In genomic region chr1:15229569-15230170, GRCh38 we compare ENCODE assay signal across 20 cellular contexts. TPM values are rescaled to one million over a fixed set of nuclear protein-coding genes. Genes with fewer than 3 reads are reported as not detected.
DNase-seq lines count a peak whose midpoint lies in the region; ATAC-seq and TF ChIP-seq lines count a peak whose summit lies in the region.
"Had no signal": no experiment of that assay in that cellular context is flagged by ENCODE, and none has a peak within 500 bp of the region (broad histone marks: within the 10 kb centered on the region; RNA-seq: fewer than 3 reads in every experiment).

No MANE protein-coding gene starts in this region.

- H3K4me1 Mint-ChIP-seq in CD4-positive, alpha-beta T cell (ENCODE audit: low read depth), result no peaks in the 10 kb centered on the region

- H3K14ac ChIP-seq in trophoblast cell (ENCODE audit: low read length), result no peak overlapping the region

- H3K27me3 Mint-ChIP-seq in CD4-positive, alpha-beta T cell, result peaks cover 6% of the 10 kb centered on the region
- H3K27me3 Mint-ChIP-seq: CD8-positive, alpha-beta memory T cell had no signal

- H3K4me1 ChIP-seq in BLaER1 treated with 17β-estradiol and CSF1 and Interleukin-3, amounts not matched to agents 10 nM and 100 nM, result peaks cover 27 to 66% (median 56%) of the 10 kb centered on the region in 10 experiments
- peaks cover 12 to 15% of the 10 kb centered on the region in 2 experiments for H3K4me1 ChIP-seq in trophoblast cell (ENCODE audit: control insufficient read depth in 1 of 2, insufficient read depth in 2 of 2, low read length in 2 of 2)
- H3K4me1 ChIP-seq in tibial artery, result peaks cover 0 to 8% (median 0%) of the 10 kb centered on the region in 4 donors

- no peak overlapping the region for H2BK12ac ChIP-seq in trophoblast cell (ENCODE audit: low read length)

- H3K27ac ChIP-seq in BLaER1 treated with 17β-estradiol and CSF1 and Interleukin-3, amounts not matched to agents 10 nM and 100 nM, result 0 out of 22 replicates have a peak overlapping the region, but pooled peaks of 1 of the 11 experiments have one; percentile 1
- H3K27ac ChIP-seq in trophoblast cell (ENCODE audit: low read depth, low read length), result no peak overlapping the region
- no peak overlapping the region for H3K27ac ChIP-seq in WERI-Rb-1
- no peak overlapping the region for H3K27ac ChIP-seq in CD4-positive, alpha-beta T cell (ENCODE audit: low read depth, low read length)
- no peak overlapping the region for H3K27ac ChIP-seq in tibial artery

- H3K9ac ChIP-seq in BLaER1 treated with 17β-estradiol and CSF1 and Interleukin-3, amounts not matched to agents 10 nM and 100 nM, result no peak overlapping the region
- peak overlapping the region; percentile 24 for H3K9ac ChIP-seq in trophoblast cell (ENCODE audit: low read length)

- H2AK5ac ChIP-seq in trophoblast cell (ENCODE audit: low read length), result no peak overlapping the region

- H4K91ac ChIP-seq in trophoblast cell (ENCODE audit: low read depth, low read length), result no peak overlapping the region

- H3K27me3 ChIP-seq in BLaER1 treated with 17β-estradiol and CSF1 and Interleukin-3, amounts not matched to agents 10 nM and 100 nM, result no peaks in the 10 kb centered on the region
- H3K27me3 ChIP-seq in trophoblast cell (ENCODE audit: insufficient read depth, low read length) (no peaks in the 10 kb centered on the region), WERI-Rb-1 (ENCODE audit: insufficient read depth, low read depth, severe bottlenecking) (no peaks in the 10 kb centered on the region), tibial artery (no peaks in the 10 kb centered on the region)
- H3K27me3 ChIP-seq in CD4-positive, alpha-beta T cell (ENCODE audit: control insufficient read depth, insufficient read depth, low read length), result no peaks in the 10 kb centered on the region
- H3K27me3 ChIP-seq: BE2C, MG63 had no signal

- H2AFZ ChIP-seq in trophoblast cell (ENCODE audit: insufficient read depth, low read length, poor library complexity), result no peak overlapping the region

- no peak overlapping the region for H3K4ac ChIP-seq in trophoblast cell (ENCODE audit: low read depth, low read length)

- CTCF ChIA-PET in CD4-positive, alpha-beta T cell (lab: Charles Lee), result interaction anchor here (0.7 kb wide), 1 partner anchor 990 kb away, joined by 3 read pairs; no protein-coding TSS in a partner anchor

- no peak overlapping the region for H2BK120ac ChIP-seq in trophoblast cell (ENCODE audit: insufficient read depth, low read length, poor library complexity)

- no peak overlapping the region for H4K8ac ChIP-seq in trophoblast cell (ENCODE audit: low read depth, low read length)

- no peak overlapping the region for H3K23ac ChIP-seq in trophoblast cell (ENCODE audit: low read length)

- H3K4me2 ChIP-seq in BLaER1 treated with 17β-estradiol and CSF1 and Interleukin-3, amounts not matched to agents 10 nM and 100 nM, result peak overlapping the region in 7 of 11 experiments; percentile 3 to 52 (median 35); a peak in 12 of 22 replicates
- H3K4me2 ChIP-seq in trophoblast cell (ENCODE audit: low read length), result no peak overlapping the region

- no peaks in the 10 kb centered on the region for H3K36me3 ChIP-seq in BLaER1 treated with 17β-estradiol and CSF1 and Interleukin-3, amounts not matched to agents 10 nM and 100 nM
- H3K36me3 ChIP-seq in trophoblast cell (ENCODE audit: control insufficient read depth in 1 of 2, insufficient read depth in 2 of 2, low read length in 2 of 2), result no peaks in the 10 kb centered on the region
- no peaks in the 10 kb centered on the region for H3K36me3 ChIP-seq in WERI-Rb-1
- H3K36me3 ChIP-seq in tibial artery, result no peaks in the 10 kb centered on the region
- H3K36me3 ChIP-seq: BE2C, MG63 had no signal

- H3K27ac Mint-ChIP-seq in CD4-positive, alpha-beta T cell, result no peak overlapping the region
- H3K27ac Mint-ChIP-seq: CD8-positive, alpha-beta memory T cell; HFFc6 had no signal

- peak; percentile 63 for DNase-seq in HT-29 (ENCODE audit: low spot score)
- DNase-seq in trophoblast cell, result no peak
- no peak for DNase-seq in WERI-Rb-1
- no peak for DNase-seq in CD4-positive, alpha-beta T cell
- no peak for DNase-seq in tibial artery
- no peak for DNase-seq in HUDEP-2 (lab: John Stamatoyannopoulos, UW; ENCODE audit: unreplicated experiment in 76 of 76)
- DNase-seq: BE2C; CD8-positive, alpha-beta memory T cell; HFFc6; Karpas-422; MG63; NCI-H1048; NCI-H146; NCI-H2081 treated with DMSO at 0.1 percent for 48 hours; NK-92 treated with Interleukin-12 subunit alpha and Interleukin-12 subunit beta, amount 100 ng/mL, for 24 hours had no signal

- peaks cover 0 to 3% (median 0%) of the 10 kb centered on the region in 11 experiments; a peak in 6 of 22 replicates for H3K9me3 ChIP-seq in BLaER1 treated with 17β-estradiol and CSF1 and Interleukin-3, amounts not matched to agents 10 nM and 100 nM (replicated peaks in 1 of 11)
- H3K9me3 ChIP-seq in trophoblast cell (ENCODE audit: insufficient read depth, low read depth, low read length), result no peaks in the 10 kb centered on the region
- no peaks in the 10 kb centered on the region for H3K9me3 ChIP-seq in WERI-Rb-1 (ENCODE audit: severe bottlenecking)
- no peaks in the 10 kb centered on the region for H3K9me3 ChIP-seq in CD4-positive, alpha-beta T cell (ENCODE audit: control insufficient read depth, low read length)
- no peaks in the 10 kb centered on the region for H3K9me3 ChIP-seq in tibial artery
- H3K9me3 ChIP-seq: BE2C, MG63 had no signal

- no peaks in the 10 kb centered on the region for H3K79me2 ChIP-seq in trophoblast cell (ENCODE audit: control insufficient read depth, insufficient read depth, low read length, poor library complexity)

- H3K4me3 ChIP-seq in BLaER1 treated with 17β-estradiol and CSF1 and Interleukin-3, amounts not matched to agents 10 nM and 100 nM, result no peak overlapping the region
- H3K4me3 ChIP-seq in trophoblast cell (ENCODE audit: low read depth, low read length) (no peak overlapping the region), WERI-Rb-1 (ENCODE audit: low read depth, low read length) (no peak overlapping the region), tibial artery (no peak overlapping the region)
- H3K4me3 ChIP-seq: MG63 had no signal

- H3K9me3 Mint-ChIP-seq in CD4-positive, alpha-beta T cell, result no peaks in the 10 kb centered on the region
- H3K9me3 Mint-ChIP-seq: CD8-positive, alpha-beta memory T cell; HFFc6; IgD-negative memory B cell had no signal

- WGBS in trophoblast cell (ENCODE audit: extremely low coverage, insufficient coverage, insufficient read length), result no CpG with 5 or more reads among the region's 5 CpGs

- ATAC-seq in esophagus mucosa, result peak; percentile 68
- ATAC-seq in CD4-positive, alpha-beta T cell (ENCODE audit: poor library complexity), result no peak
- ATAC-seq: Right ventricle myocardium inferior, SK-N-SH treated with all-trans-retinoic acid at 6 μM for 48 hours had no signal

- intact Hi-C loops in CD4-positive, alpha-beta T cell (cut with DNase I, micrococcal nuclease), result no loop called here
- intact Hi-C loops in tibial artery (cut with DNase I; ENCODE audit: low total_unique reads), result no loop called here

- H3K36me3 Mint-ChIP-seq in CD4-positive, alpha-beta T cell (ENCODE audit: low read depth), result no peaks in the 10 kb centered on the region
- H3K36me3 Mint-ChIP-seq: CD8-positive, alpha-beta memory T cell; IgD-negative memory B cell had no signal

- POLR2A ChIA-PET in CD4-positive, alpha-beta T cell (lab: Charles Lee), result no interaction called here

- no peak overlapping the region for H2BK5ac ChIP-seq in trophoblast cell (ENCODE audit: low read depth, low read length, poor library complexity)

- no peak overlapping the region for H3K4me3 Mint-ChIP-seq in CD4-positive, alpha-beta T cell
- H3K4me3 Mint-ChIP-seq: CD8-positive, alpha-beta memory T cell; HFFc6; IgD-negative memory B cell had no signal

- TF ChIP-seq CTCF in WERI-Rb-1 (IDR thresholded peaks at IDR 0.05; ENCODE audit: low read depth, low read length) (no peak), tibial artery (IDR thresholded peaks at IDR 0.05) (no peak)
- TF ChIP-seq CTCF in CD4-positive, alpha-beta T cell (IDR thresholded peaks at IDR 0.05), result no peak

- H4K12ac ChIP-seq in trophoblast cell (ENCODE audit: low read depth, low read length), result no peak overlapping the region

- no peak overlapping the region for H3K18ac ChIP-seq in trophoblast cell (ENCODE audit: low read length)

- H3K79me1 ChIP-seq in trophoblast cell (ENCODE audit: low read length), result no peaks in the 10 kb centered on the region

- no peaks in the 10 kb centered on the region for H4K20me1 ChIP-seq in BLaER1 treated with 17β-estradiol and CSF1 and Interleukin-3, amounts not matched to agents 10 nM and 100 nM

RNA-seq across cellular contexts. Expression of gene FHAD1, which starts 17.4 kb away (rescaled TPM):
- total RNA-seq in HT-29 (2014; rRNA removed; shearing (Covaris generic)), result 0.15 and 0.63 TPM in 2 replicates
- total RNA-seq in esophagus mucosa, result 0.32 TPM
- 0.06 and 0.11 TPM in 2 replicates for polyA plus RNA-seq in trophoblast cell (2013)
- not detected for total RNA-seq in CD4-positive, alpha-beta T cell
- total RNA-seq: CD8-positive, alpha-beta memory T cell; Right ventricle myocardium inferior had no signal
- polyA plus RNA-seq: CD8-positive, alpha-beta memory T cell; IgD-negative memory B cell had no signal
